8 cellular contexts compared by ENCODE assay signal in the genomic region with DNA sequence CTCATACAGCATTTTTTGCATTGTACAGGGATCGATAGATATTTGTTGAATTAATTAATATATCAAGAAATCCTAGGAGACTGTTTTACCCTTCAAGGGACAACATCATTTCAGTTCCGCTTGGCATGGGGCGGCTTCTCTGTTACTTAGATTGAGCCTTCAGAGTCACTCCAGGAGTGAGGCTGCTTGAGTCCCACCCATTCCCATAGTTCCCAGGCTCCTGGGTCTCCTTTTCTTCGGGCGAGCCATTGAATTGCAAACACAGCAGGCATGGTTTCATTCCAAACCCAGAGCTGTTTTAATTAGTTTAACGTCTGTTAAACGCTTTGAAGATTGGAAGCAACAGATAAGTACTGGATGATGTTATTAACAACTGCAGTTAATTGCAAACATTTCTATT. TPM values are rescaled to one million over a fixed set of nuclear protein-coding genes. Genes with fewer than 3 reads are reported as not detected.
DNase-seq lines count a peak whose midpoint lies in the region; TF ChIP-seq lines count a peak whose summit lies in the region.

No MANE protein-coding gene starts in this region.

- H3K4me3 ChIP-seq in GM23248 (peak overlapping the region; percentile 63; the same call in 1 of the 2 replicates), OCI-LY7 (ENCODE audit: low read depth, low read length, poor library complexity, severe bottlenecking) (peak overlapping the region; percentile 70), fibroblast of mammary gland (ENCODE audit: control insufficient read depth, low read depth, low read length) (peak overlapping the region; percentile 20)

- H3K27ac ChIP-seq in GM23248 (no peak overlapping the region), OCI-LY7 (ENCODE audit: low read depth, low read length, poor library complexity, severe bottlenecking) (no peak overlapping the region)

- intact Hi-C loops in OCI-LY7 (cut with micrococcal nuclease; ENCODE audit: unreplicated experiment), result loop anchor here (5.0 kb wide), 1 partner anchor 517 kb away; a partner anchor contains a TSS

- H3K4me1 ChIP-seq in GM23248 (ENCODE audit: insufficient read depth), result no peaks in the 10 kb centered on the region
- H3K4me1 ChIP-seq in OCI-LY7 (ENCODE audit: insufficient read depth, low read length, poor library complexity, severe bottlenecking), result peaks cover 12% of the 10 kb centered on the region

- peaks cover 13% of the 10 kb centered on the region for H3K27me3 Mint-ChIP-seq in progenitor cell of endocrine pancreas

- CTCF ChIA-PET in OCI-LY7 (lab: Charles Lee; ENCODE audit: unreplicated experiment), result no interaction called here

- no peaks in the 10 kb centered on the region for H3F3A ChIP-seq in GM23248 (ENCODE audit: insufficient read depth)

- H3K27me3 ChIP-seq in GM23248 (replicated peaks; ENCODE audit: insufficient read depth), result no peaks in the 10 kb centered on the region; the same call in 1 of the 2 replicates

- H3K9me2 ChIP-seq in GM23248 (ENCODE audit: insufficient read depth) (no peaks in the 10 kb centered on the region), OCI-LY7 (ENCODE audit: insufficient read depth, low read length) (no peaks in the 10 kb centered on the region)

- H3K9me3 Mint-ChIP-seq in progenitor cell of endocrine pancreas (ENCODE audit: low read depth), result peaks cover 13% of the 10 kb centered on the region

- WGBS in GM23248 (ENCODE audit: low coverage in 1 of 2, low lambda C conversion rate in 2 of 2, missing lambda C conversion rate in 2 of 2), 2 experiments, result 1 to 2% methylated on average over 7 of the region's 7 CpGs

- H3K9me3 ChIP-seq in GM23248 (ENCODE audit: low read depth), result no peaks in the 10 kb centered on the region
- no peaks in the 10 kb centered on the region for H3K9me3 ChIP-seq in OCI-LY7 (ENCODE audit: low read length)

- peaks cover 4% of the 10 kb centered on the region for H3K4me1 Mint-ChIP-seq in progenitor cell of endocrine pancreas (ENCODE audit: low read depth)

- H3K4me2 ChIP-seq in GM23248 (ENCODE audit: unreplicated experiment), result peak overlapping the region; percentile 54
- H3K4me2 ChIP-seq in OCI-LY7 (ENCODE audit: low read length), result peak overlapping the region; percentile 63

- DNase-seq in GM23248, result no peak
- DNase-seq in OCI-LY7 (ENCODE audit: low spot score), result no peak
- DNase-seq in fibroblast of mammary gland (ENCODE audit: low read depth), result no peak
- no peak for DNase-seq in progenitor cell of endocrine pancreas (ENCODE audit: low spot score, unreplicated experiment)
- DNase-seq in GM20000 (ENCODE audit: low spot score), result no peak
- DNase-seq in NCI-H524 treated with DMSO at 0.1 percent for 48 hours (lab: John Stamatoyannopoulos, UW), result no peak
- DNase-seq in NCI-H2227 (lab: John Stamatoyannopoulos, UW; ENCODE audit: unreplicated experiment), result no peak
- no peak for DNase-seq in stimulated activated CD4-positive, alpha-beta T cell treated with anti-CD3 and anti-CD28 coated beads, Interleukin-2, amount 100 ng/mL, for 24 hours

- H2AFZ ChIP-seq in GM23248 (no peak overlapping the region), OCI-LY7 (ENCODE audit: low read length) (peak overlapping the region; percentile 58; the same call in 1 of the 2 replicates)

- H3K36me3 ChIP-seq in GM23248 (ENCODE audit: low read depth), result no peaks in the 10 kb centered on the region
- H3K36me3 ChIP-seq in OCI-LY7 (ENCODE audit: insufficient read depth, low read length), result no peaks in the 10 kb centered on the region

- H3K79me2 ChIP-seq in GM23248 (ENCODE audit: insufficient read depth) (no peaks in the 10 kb centered on the region), OCI-LY7 (ENCODE audit: insufficient read depth, low read depth, low read length) (no peaks in the 10 kb centered on the region)

- H4K20me1 ChIP-seq in GM23248 (ENCODE audit: insufficient read depth) (no peaks in the 10 kb centered on the region), OCI-LY7 (ENCODE audit: insufficient read depth, low read length) (no peaks in the 10 kb centered on the region)

- POLR2A ChIA-PET in OCI-LY7 (lab: Charles Lee), result interaction anchor here (0.6 to 0.9 kb wide), 2 partner anchors 14 to 105 kb away, joined by 3 read pairs; no protein-coding TSS in a partner anchor

- in situ Hi-C loops in GM23248 (cut with MboI), result no loop called here

- no TSS peak for BruUV-seq in OCI-LY7 (replicated peaks; lab: Mats Ljungman, UMichigan)

- H3K4me3 Mint-ChIP-seq in progenitor cell of endocrine pancreas (ENCODE audit: low read depth), result peak overlapping the region; percentile 50

- H3K36me3 Mint-ChIP-seq in progenitor cell of endocrine pancreas (ENCODE audit: insufficient read depth), result no peaks in the 10 kb centered on the region

- no peak overlapping the region for H3K9ac ChIP-seq in GM23248

- TF ChIP-seq CTCF in OCI-LY7 (conservative IDR thresholded peaks at IDR 0.05; ENCODE audit: low read length), result no peak
- TF ChIP-seq CTCF in fibroblast of mammary gland (conservative IDR thresholded peaks at IDR 0.05; ENCODE audit: control insufficient read depth, insufficient read depth, low read depth, low read length), result no peak
- TF ChIP-seq CTCF in progenitor cell of endocrine pancreas (IDR thresholded peaks at IDR 0.05; ENCODE audit: unreplicated experiment), result no peak
- no peak for TF ChIP-seq CTCF in GM20000 (IDR thresholded peaks at IDR 0.05; ENCODE audit: extremely low read depth, missing control alignments)

- peak overlapping the region; percentile 52 for H3K27ac Mint-ChIP-seq in progenitor cell of endocrine pancreas

RNA-seq across cellular contexts. Expression of a gene that starts 0.6 kb away (rescaled TPM):
- 0.11 TPM in 1 of 2 replicates, not detected in the other for total RNA-seq in GM23248 (2014; rRNA removed; shearing (Covaris generic))
- polyA plus RNA-seq in GM23248 (2016; fragmentation: Nextera tagmentation; extraction: Ambion mirVana), result not detected in 2 replicates
- 1.2 and 1.8 TPM in 2 replicates for total RNA-seq in OCI-LY7 (2014; rRNA removed; shearing (Covaris generic))
- total RNA-seq in OCI-LY7 (2022) (3.2 and 3.9 TPM in 2 replicates), progenitor cell of endocrine pancreas (3.0 and 4.8 TPM in 2 replicates)

Comparison
In these comparisons a context has a peak if more than half of its experiments do, and no peak if none do; other contexts are left out.
1. H3K4me3 ChIP-seq: peak in every context shown above with its lines; median percentile 70 in OCI-LY7; 63 in GM23248; 20 in fibroblast of mammary gland.